21 cellular contexts compared by ENCODE assay signal in genomic region chr10:38050212-38050611, GRCh38.
"Had no signal": no experiment of that assay in that cellular context is flagged by ENCODE, and none has a peak within 500 bp of the region (broad histone marks: within the 10 kb centered on the region; RNA-seq: fewer than 3 reads in every experiment).

No MANE protein-coding gene starts in this region.

- H3K4me1 ChIP-seq: breast epithelium, SJCRH30 had no signal

- H3K27ac ChIP-seq: breast epithelium, SJCRH30 had no signal

- H3K27me3 ChIP-seq: breast epithelium, SJCRH30 had no signal

- DNase-seq: activated CD4-positive, alpha-beta T cell treated with anti-CD3 and anti-CD28 coated beads for 48 hours; activated CD4-positive, alpha-beta T cell treated with anti-CD3 and anti-CD28 coated beads, Interleukin-2, amount 50 U/mL, for 4 hours; activated CD4-positive, CD25-positive, alpha-beta regulatory T cell treated with anti-CD3 and anti-CD28 coated beads, Interleukin-2, amount 50 U/mL, for 72 hours; activated CD8-positive, alpha-beta memory T cell treated with anti-CD3 and anti-CD28 coated beads, Interleukin-2, amount 50 U/mL, for 48 hours; activated CD8-positive, alpha-beta T cell treated with anti-CD3 and anti-CD28 coated beads, Interleukin-2, amount 10 ng/mL, durations not matched to agents 7 days and 5 days; activated effector memory CD4-positive, alpha-beta T cell treated with Interleukin-2 at 50 U/mL for 16 hours; activated naive CD4-positive, alpha-beta T cell; activated T-cell treated with anti-CD3 and anti-CD28 coated beads, Interleukin-2, amount 50 U/mL, for 1 hour; aorta; central memory CD4-positive, alpha-beta T cell; KG1; NCI-H1092; NCI-H1417; NCI-H1930; NCI-H2171; NCI-H2227 treated with DMSO at 0.1 percent for 48 hours; NCI-H446 treated with DMSO at 0.1 percent for 48 hours; NCI-H524 treated with DMSO at 0.1 percent for 48 hours; NCI-H82; SJCRH30 had no signal

- H3K4me3 ChIP-seq: breast epithelium, SJCRH30 had no signal
